Comparison of ENCODE assay signal across 8 cellular contexts in genomic region chr12:104215638-104216297, GRCh38. TPM values are rescaled to one million over a fixed set of nuclear protein-coding genes. Genes with fewer than 3 reads are reported as not detected.
DNase-seq lines count a peak whose midpoint lies in the region; ATAC-seq and TF ChIP-seq lines count a peak whose summit lies in the region.

TSS of gene TXNRD1 (plus strand) at chr12:104215779. CDS start at chr12:104215803, 24 bp downstream.

- peak; percentile 77 for TF ChIP-seq CTCF in coronary artery (IDR thresholded peaks at IDR 0.05)

- H3K4me3 ChIP-seq in coronary artery = peak within 1 kb of the TSS; percentile 94

- peak within 1 kb of the TSS; percentile 96 to 98 for H3K27ac ChIP-seq in coronary artery

- peak; percentile 47 for DNase-seq in DMS153 (lab: John Stamatoyannopoulos, UW)
- DNase-seq in KG1 (lab: John Stamatoyannopoulos, UW) = peak; percentile 58
- DNase-seq in activated CD4-positive, alpha-beta T cell treated with anti-CD3 and anti-CD28 coated beads for 4 hours = peak; percentile 84 to 85
- DNase-seq in coronary artery (ENCODE audit: low spot score) = peak; percentile 87
- peak; percentile 80 for DNase-seq in left lobe of liver (ENCODE audit: low spot score)
- DNase-seq in stimulated activated CD4-positive, alpha-beta T cell treated with anti-CD3 and anti-CD28 coated beads, Interleukin-1b, Interleukin-23, amount 100 ng/mL, for 48 hours = peak; percentile 85
- DNase-seq in NCI-H2081 (lab: John Stamatoyannopoulos, UW) = no peak

- ATAC-seq in GM21528 (IDR thresholded peaks at IDR 0.05; ENCODE audit: low FRiP score, unreplicated experiment) (peak; percentile 94), left lobe of liver (peak; percentile 99)

RNA-seq across cellular contexts. Expression of gene TXNRD1, which starts in this region (rescaled TPM):
- 49.8 TPM for total RNA-seq in left lobe of liver

Comparison
In these comparisons a context has a peak if more than half of its experiments do, and no peak if none do; other contexts are left out.
1. DNase-seq: peak in DMS153 (single experiment), KG1 (single experiment), activated CD4-positive, alpha-beta T cell treated with anti-CD3 and anti-CD28 coated beads for 4 hours (2 of 2), coronary artery (single experiment), left lobe of liver (single experiment) and stimulated activated CD4-positive, alpha-beta T cell treated with anti-CD3 and anti-CD28 coated beads, Interleukin-1b, Interleukin-23, amount 100 ng/mL, for 48 hours (single experiment); none in NCI-H2081 (0 of 2).